ENCODE assay signal across 14 cellular contexts in genomic region chr11:70016666-70017347, GRCh38.
DNase-seq lines count a peak whose midpoint lies in the region; ATAC-seq and TF ChIP-seq lines count a peak whose summit lies in the region.
"Had no signal": no experiment of that assay in that cellular context is flagged by ENCODE, and none has a peak within 500 bp of the region (broad histone marks: within the 10 kb centered on the region; RNA-seq: fewer than 3 reads in every experiment).

No MANE protein-coding gene starts in this region.

- H3K27me3 ChIP-seq in PC-3 (ENCODE audit: low read length): no peaks in the 10 kb centered on the region
- H3K27me3 ChIP-seq: ovary had no signal

- no peak overlapping the region for H3K4me3 Mint-ChIP-seq in Calu3 (ENCODE audit: low read depth, unreplicated experiment)
- H3K4me3 Mint-ChIP-seq: activated CD8-positive, alpha-beta T cell treated with anti-CD3 and anti-CD28 coated beads, Interleukin-2, amount 10 ng/mL, durations not matched to agents 7 days and 5 days; activated naive CD4-positive, alpha-beta T cell treated with anti-CD3 and anti-CD28 coated beads, Interleukin-2, amount 10 ng/mL, durations not matched to agents 7 days and 5 days had no signal

- no peaks in the 10 kb centered on the region for H3F3A ChIP-seq in PC-3 (ENCODE audit: low read length, unreplicated experiment)

- no peaks in the 10 kb centered on the region for H3K36me3 Mint-ChIP-seq in Calu3 (ENCODE audit: insufficient read depth, unreplicated experiment)
- H3K36me3 Mint-ChIP-seq: activated naive CD4-positive, alpha-beta T cell treated with anti-CD3 and anti-CD28 coated beads, Interleukin-2, amount 10 ng/mL, durations not matched to agents 7 days and 5 days had no signal

- no peaks in the 10 kb centered on the region for H3K9me3 ChIP-seq in PC-3 (ENCODE audit: low read length)
- H3K9me3 ChIP-seq: ovary had no signal

- peak overlapping the region; percentile 95 for H3K27ac ChIP-seq in PC-3 (ENCODE audit: low read length)
- H3K27ac ChIP-seq in coronary artery: peak overlapping the region; percentile 44 to 50
- H3K27ac ChIP-seq: dorsolateral prefrontal cortex, ovary had no signal

- peak overlapping the region; percentile 66 for H3K9ac ChIP-seq in PC-3 (ENCODE audit: low read length)

- intact Hi-C loops in Calu3 (cut with micrococcal nuclease; ENCODE audit: unreplicated experiment) (no loop called here), PC-3 (cut with micrococcal nuclease) (loop anchor here (1.0 to 10.0 kb wide), 4 partner anchors 64 to 142 kb away; no protein-coding TSS in a partner anchor), cardiac septum (cut with DNase I) (no loop called here)

- no peak for TF ChIP-seq CTCF in Calu3 (IDR thresholded peaks at IDR 0.05; ENCODE audit: unreplicated experiment)
- no peak for TF ChIP-seq CTCF in PC-3 (conservative IDR thresholded peaks at IDR 0.05; ENCODE audit: low read depth, low read length)
- no peak for TF ChIP-seq CTCF in coronary artery (IDR thresholded peaks at IDR 0.05)

- peak; percentile 97 for ATAC-seq in PC-3
- ATAC-seq: activated CD8-positive, alpha-beta T cell treated with anti-CD3 and anti-CD28 coated beads, Interleukin-2, amount 10 ng/mL, durations not matched to agents 7 days and 5 days had no signal

- H4K20me1 ChIP-seq in PC-3 (ENCODE audit: low read length): no peaks in the 10 kb centered on the region

- H3K9me3 Mint-ChIP-seq in Calu3 (ENCODE audit: low read depth, unreplicated experiment): no peaks in the 10 kb centered on the region
- H3K9me3 Mint-ChIP-seq: activated naive CD4-positive, alpha-beta T cell treated with anti-CD3 and anti-CD28 coated beads, Interleukin-2, amount 10 ng/mL, durations not matched to agents 7 days and 5 days had no signal

- no peak overlapping the region for H3K27ac Mint-ChIP-seq in Calu3 (ENCODE audit: unreplicated experiment)
- H3K27ac Mint-ChIP-seq: activated CD8-positive, alpha-beta T cell treated with anti-CD3 and anti-CD28 coated beads, Interleukin-2, amount 10 ng/mL, durations not matched to agents 7 days and 5 days; activated naive CD4-positive, alpha-beta T cell treated with anti-CD3 and anti-CD28 coated beads, Interleukin-2, amount 10 ng/mL, durations not matched to agents 7 days and 5 days had no signal

- peaks cover 30% of the 10 kb centered on the region for H3K4me1 ChIP-seq in PC-3 (ENCODE audit: insufficient read depth, low read length)

- CTCF ChIA-PET in Calu3 (lab: Charles Lee): no interaction called here
- CTCF ChIA-PET in PC-3 (lab: Charles Lee): interaction anchor here (0.5 kb wide), 1 partner anchor 102 kb away, joined by 3 read pairs; no protein-coding TSS in a partner anchor

- no peaks in the 10 kb centered on the region for H3K9me2 ChIP-seq in PC-3 (replicated peaks; ENCODE audit: low read length)

- H3K4me2 ChIP-seq in PC-3 (ENCODE audit: low read length): peak overlapping the region; percentile 43

- H3K27me3 Mint-ChIP-seq in Calu3 (ENCODE audit: unreplicated experiment): no peaks in the 10 kb centered on the region
- H3K27me3 Mint-ChIP-seq: activated naive CD4-positive, alpha-beta T cell treated with anti-CD3 and anti-CD28 coated beads, Interleukin-2, amount 10 ng/mL, durations not matched to agents 7 days and 5 days had no signal

- H3K4me3 ChIP-seq in PC-3 (ENCODE audit: low read length) (no peak overlapping the region), coronary artery (peak overlapping the region; percentile 5)
- H3K4me3 ChIP-seq: dorsolateral prefrontal cortex, ovary had no signal

- POLR2A ChIA-PET in PC-3 (lab: Charles Lee; ENCODE audit: unreplicated experiment): no interaction called here

- no peak overlapping the region for H2AFZ ChIP-seq in PC-3 (ENCODE audit: low read length)

- DNase-seq in Calu3: peak; percentile 49
- peak; percentile 100 for DNase-seq in PC-3
- no peak for DNase-seq in coronary artery (ENCODE audit: low spot score)
- DNase-seq in non-pigmented ciliary epithelial cell (ENCODE audit: low read depth): peak; percentile 55
- DNase-seq in HK-2 (ENCODE audit: unreplicated experiment): no peak
- DNase-seq in NCI-H82 treated with DMSO at 0.1 percent for 48 hours (lab: John Stamatoyannopoulos, UW; ENCODE audit: unreplicated experiment): no peak
- no peak for DNase-seq in cardiac septum (ENCODE audit: low spot score)
- no peak for DNase-seq in NCI-H2171 (lab: John Stamatoyannopoulos, UW)
- DNase-seq: activated CD8-positive, alpha-beta T cell treated with anti-CD3 and anti-CD28 coated beads, Interleukin-2, amount 10 ng/mL, durations not matched to agents 7 days and 5 days; activated naive CD4-positive, alpha-beta T cell treated with anti-CD3 and anti-CD28 coated beads, Interleukin-2, amount 10 ng/mL, durations not matched to agents 7 days and 5 days; dorsolateral prefrontal cortex; GOT3; NCI-H1930; ovary had no signal

- BruUV-seq in Calu3 (replicated peaks; lab: Mats Ljungman, UMichigan) (no TSS peak), PC-3 (replicated peaks; lab: Mats Ljungman, UMichigan) (TSS peak; percentile 97)

- no peaks in the 10 kb centered on the region for H3K36me3 ChIP-seq in PC-3 (ENCODE audit: low read depth, low read length)
- H3K36me3 ChIP-seq: ovary had no signal

- H3K79me2 ChIP-seq in PC-3 (ENCODE audit: low read length): no peaks in the 10 kb centered on the region

- H3K4me1 Mint-ChIP-seq in Calu3 (ENCODE audit: low read depth, unreplicated experiment): peaks cover 27% of the 10 kb centered on the region
- H3K4me1 Mint-ChIP-seq: activated naive CD4-positive, alpha-beta T cell treated with anti-CD3 and anti-CD28 coated beads, Interleukin-2, amount 10 ng/mL, durations not matched to agents 7 days and 5 days had no signal

Comparison
In these comparisons a context has a peak if more than half of its experiments do, and no peak if none do; other contexts are left out.
1. DNase-seq: peak in Calu3 (single experiment), PC-3 (single experiment) and non-pigmented ciliary epithelial cell (single experiment); none in coronary artery (single experiment), HK-2 (single experiment), NCI-H82 treated with DMSO at 0.1 percent for 48 hours (single experiment), cardiac septum (single experiment) and NCI-H2171 (single experiment).